12 cellular contexts compared by ENCODE assay signal in the genomic region with DNA sequence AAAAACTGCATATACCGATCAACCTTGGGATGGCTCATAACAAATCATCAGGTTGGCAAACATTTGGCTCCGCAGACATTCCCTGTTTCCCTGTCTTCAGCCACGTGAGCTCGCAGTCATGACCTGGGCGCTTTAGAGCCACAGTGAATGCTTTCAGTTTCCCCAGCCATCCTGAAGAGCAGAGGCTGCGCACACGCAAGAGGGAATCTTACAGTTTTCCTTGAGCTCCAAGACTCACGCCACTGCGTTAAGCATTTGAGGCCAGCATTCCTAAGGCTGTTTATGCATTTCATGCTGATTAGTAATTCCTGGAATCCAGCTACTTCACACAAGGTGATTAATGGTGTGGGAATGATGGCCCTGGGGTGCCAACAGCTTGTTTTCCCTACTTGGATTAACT.
DNase-seq lines count a peak whose midpoint lies in the region; ATAC-seq and TF ChIP-seq lines count a peak whose summit lies in the region.
"Had no signal": no experiment of that assay in that cellular context is flagged by ENCODE, and none has a peak within 500 bp of the region (broad histone marks: within the 10 kb centered on the region; RNA-seq: fewer than 3 reads in every experiment).

No MANE protein-coding gene starts in this region.

- H3K4me3 ChIP-seq in Panc1 (ENCODE audit: low read depth in 2 of 2, low read length in 2 of 2) (peak overlapping the region in 1 of 2 experiments; percentile 20; a peak in 2 of 4 replicates), esophagus muscularis mucosa (peak overlapping the region; percentile 17 to 42 (median 28))

- DNase-seq in Caki2 (ENCODE audit: low read depth) (peak; percentile 97), Panc1 (ENCODE audit: low read depth, low spot score) (peak; percentile 84), esophagus muscularis mucosa (ENCODE audit: extremely low spot score) (no peak), non-pigmented ciliary epithelial cell (ENCODE audit: low read depth) (peak; percentile 98), NCI-H345 (lab: John Stamatoyannopoulos, UW) (no peak), KG1 (lab: John Stamatoyannopoulos, UW) (no peak), activated gamma-delta T cell (lab: John Stamatoyannopoulos, UW) (no peak)
- DNase-seq: activated naive CD4-positive, alpha-beta T cell treated with anti-CD3 and anti-CD28 coated beads for 36 hours; DND-41 had no signal

- peaks cover 46% of the 10 kb centered on the region for H3K4me1 ChIP-seq in Panc1 (ENCODE audit: control insufficient read depth, insufficient read depth, low read length)
- H3K4me1 ChIP-seq in esophagus muscularis mucosa, result peaks cover 6 to 65% (median 54%) of the 10 kb centered on the region in 4 donors

- H3K9me3 ChIP-seq in Panc1 (ENCODE audit: control insufficient read depth, insufficient read depth, low read depth, low read length) (no peaks in the 10 kb centered on the region), esophagus muscularis mucosa (no peaks in the 10 kb centered on the region)

- POLR2A ChIA-PET in Panc1 (lab: Charles Lee), result interaction anchor here (0.7 kb wide), 1 partner anchor 30 kb away, joined by 7 read pairs; no protein-coding TSS in a partner anchor

- whole genome bisulfite sequencing in esophagus muscularis mucosa, result 54% methylated on average over 9 of the region's 9 CpGs

- no peak for TF ChIP-seq POLR2A in esophagus muscularis mucosa (IDR thresholded peaks at IDR 0.05; ENCODE audit: low read depth)

- H3K27ac ChIP-seq in Panc1 (ENCODE audit: low read length), result peak overlapping the region; percentile 81
- H3K27ac ChIP-seq in esophagus muscularis mucosa (replicated peaks in 1 of 4), result peak overlapping the region; percentile 84 to 93 (median 89)
- H3K27ac ChIP-seq: KMS-11 had no signal

- H3K36me3 ChIP-seq in Panc1 (ENCODE audit: control insufficient read depth, insufficient read depth, low read length), result peaks cover 4% of the 10 kb centered on the region
- peaks cover 0 to 15% (median 0%) of the 10 kb centered on the region in 4 donors for H3K36me3 ChIP-seq in esophagus muscularis mucosa

- in situ Hi-C loops in Caki2 (cut with HindIII; ENCODE audit: low pct_unique_long_range_greater_than_20kb, low sequenced_read_pairs) (no loop called here), Panc1 (cut with HindIII; ENCODE audit: low pct_unique_long_range_greater_than_20kb, low sequenced_read_pairs) (no loop called here)

- H3K27me3 ChIP-seq in Panc1 (ENCODE audit: control insufficient read depth, insufficient read depth, low read length) (no peaks in the 10 kb centered on the region), esophagus muscularis mucosa (no peaks in the 10 kb centered on the region)

- intact Hi-C loops in Panc1 (cut with micrococcal nuclease; ENCODE audit: unreplicated experiment) (loop anchor here (10.0 kb wide), 1 partner anchor 184 kb away; no protein-coding TSS in a partner anchor), esophagus muscularis mucosa (cut with DNase I) (loop anchor here (10.0 kb wide), 1 partner anchor 154 kb away; no protein-coding TSS in a partner anchor)

- TF ChIP-seq EP300 in esophagus muscularis mucosa (IDR thresholded peaks at IDR 0.05), result peak; percentile 59

- ATAC-seq in Panc1, result peak; percentile 92
- no peak for ATAC-seq in HG03135 (IDR thresholded peaks at IDR 0.05; ENCODE audit: unreplicated experiment)
- ATAC-seq: left lobe of liver had no signal

- TF ChIP-seq CTCF in Panc1 (IDR thresholded peaks at IDR 0.05) (no peak), esophagus muscularis mucosa (IDR thresholded peaks at IDR 0.05) (no peak)

- CTCF ChIA-PET in Panc1 (lab: Charles Lee), result no interaction called here

- BruUV-seq in Panc1 (replicated peaks; lab: Mats Ljungman, UMichigan), result no TSS peak

Comparison
In these comparisons a context has a peak if more than half of its experiments do, and no peak if none do; other contexts are left out.
1. DNase-seq: peak in Caki2 (single experiment), Panc1 (single experiment) and non-pigmented ciliary epithelial cell (single experiment); none in esophagus muscularis mucosa (single experiment), NCI-H345 (single experiment), KG1 (single experiment) and activated gamma-delta T cell (single experiment).